ENCODE assay signal across 8 cellular contexts in the genomic region with DNA sequence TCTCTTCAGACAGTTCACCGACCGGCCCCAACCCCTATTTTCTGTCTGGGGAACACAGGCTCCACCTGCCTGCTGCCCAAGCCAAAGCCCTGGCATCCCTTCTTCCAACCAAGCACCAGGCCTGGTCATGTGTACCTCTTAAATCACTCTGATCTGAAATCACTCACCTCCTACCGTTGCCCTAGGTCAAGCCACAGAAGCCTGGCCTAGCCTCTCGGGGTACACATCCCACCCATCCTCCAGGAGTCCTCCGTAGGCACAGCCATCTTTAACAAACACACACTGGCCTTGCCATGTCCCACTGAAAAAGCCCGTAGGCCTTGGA.
DNase-seq lines count a peak whose midpoint lies in the region; ATAC-seq and TF ChIP-seq lines count a peak whose summit lies in the region.

No MANE protein-coding gene starts in this region.

- no peak overlapping the region for H3K4me3 ChIP-seq in CD8-positive, alpha-beta T cell (ENCODE audit: low read depth, low read length)

- H3K36me3 Mint-ChIP-seq in CD8-positive, alpha-beta T cell: no peaks in the 10 kb centered on the region
- H3K36me3 Mint-ChIP-seq in central memory CD8-positive, alpha-beta T cell (ENCODE audit: insufficient read depth): peaks cover 7% of the 10 kb centered on the region
- H3K36me3 Mint-ChIP-seq in nephron (ENCODE audit: low read depth): no peaks in the 10 kb centered on the region

- intact Hi-C loops in CD8-positive, alpha-beta T cell (cut with DNase I, micrococcal nuclease): loop anchor here (1.0 to 5.0 kb wide), 6 partner anchors 10 to 107 kb away; no protein-coding TSS in a partner anchor

- DNase-seq in CD8-positive, alpha-beta T cell: no peak
- no peak for DNase-seq in central memory CD8-positive, alpha-beta T cell (ENCODE audit: low spot score in 2 of 2)
- DNase-seq in pons (ENCODE audit: low spot score): no peak
- DNase-seq in omental fat pad (ENCODE audit: low spot score): no peak
- no peak for DNase-seq in NCI-H187 treated with DMSO at 0.1 percent for 48 hours (lab: John Stamatoyannopoulos, UW)
- DNase-seq in NCI-H128 (lab: John Stamatoyannopoulos, UW; ENCODE audit: unreplicated experiment): no peak

- no peak overlapping the region for H3K27ac ChIP-seq in CD8-positive, alpha-beta T cell (ENCODE audit: low read depth, low read length)

- ATAC-seq in CD8-positive, alpha-beta T cell: no peak
- peak; percentile 9 for ATAC-seq in HG03159 (IDR thresholded peaks at IDR 0.05; ENCODE audit: unreplicated experiment)
- ATAC-seq in central memory CD8-positive, alpha-beta T cell (replicated peaks; ENCODE audit: extremely low read depth, poor library complexity, severe bottlenecking): no peak
- ATAC-seq in omental fat pad (ENCODE audit: low FRiP score): no peak

- no peaks in the 10 kb centered on the region for H3K9me3 ChIP-seq in CD8-positive, alpha-beta T cell (ENCODE audit: low read length)

- peaks cover 13% of the 10 kb centered on the region for H3K4me1 ChIP-seq in CD8-positive, alpha-beta T cell (ENCODE audit: insufficient read depth, low read length)

- no peaks in the 10 kb centered on the region for H3K9me3 Mint-ChIP-seq in CD8-positive, alpha-beta T cell
- no peaks in the 10 kb centered on the region for H3K9me3 Mint-ChIP-seq in central memory CD8-positive, alpha-beta T cell
- H3K9me3 Mint-ChIP-seq in nephron: no peaks in the 10 kb centered on the region

- H3K4me1 Mint-ChIP-seq in CD8-positive, alpha-beta T cell (ENCODE audit: low read depth): peaks cover 22% of the 10 kb centered on the region
- H3K4me1 Mint-ChIP-seq in central memory CD8-positive, alpha-beta T cell: peaks cover 23% of the 10 kb centered on the region
- H3K4me1 Mint-ChIP-seq in nephron: peaks cover 61% of the 10 kb centered on the region

- peak overlapping the region; percentile 60 for H3K27ac Mint-ChIP-seq in CD8-positive, alpha-beta T cell
- H3K27ac Mint-ChIP-seq in central memory CD8-positive, alpha-beta T cell (ENCODE audit: low read depth): peak overlapping the region; percentile 85
- H3K27ac Mint-ChIP-seq in nephron: peak overlapping the region; percentile 92 to 95 (median 94)

- POLR2A ChIA-PET in CD8-positive, alpha-beta T cell (lab: Charles Lee): interaction anchor here (1.0 to 1.8 kb wide), 2 partner anchors 9 to 15 kb away, joined by 4 to 6 read pairs; no protein-coding TSS in a partner anchor

- no peaks in the 10 kb centered on the region for H3K36me3 ChIP-seq in CD8-positive, alpha-beta T cell (ENCODE audit: insufficient read depth, low read length)

- no peak overlapping the region for H3K4me3 Mint-ChIP-seq in CD8-positive, alpha-beta T cell
- no peak overlapping the region for H3K4me3 Mint-ChIP-seq in central memory CD8-positive, alpha-beta T cell
- peak overlapping the region; percentile 42 to 63 (median 43) for H3K4me3 Mint-ChIP-seq in nephron

- H3K27me3 ChIP-seq in CD8-positive, alpha-beta T cell (ENCODE audit: insufficient read depth, low read length): no peaks in the 10 kb centered on the region

- TF ChIP-seq CTCF in CD8-positive, alpha-beta T cell (IDR thresholded peaks at IDR 0.05): no peak
- TF ChIP-seq CTCF in nephron (IDR thresholded peaks at IDR 0.05; ENCODE audit: unreplicated experiment in 3 of 3) (no peak), omental fat pad (IDR thresholded peaks at IDR 0.05) (no peak)

- H3K27me3 Mint-ChIP-seq in CD8-positive, alpha-beta T cell (ENCODE audit: low read depth): no peaks in the 10 kb centered on the region
- H3K27me3 Mint-ChIP-seq in central memory CD8-positive, alpha-beta T cell: no peaks in the 10 kb centered on the region
- H3K27me3 Mint-ChIP-seq in nephron (ENCODE audit: low read depth): peaks cover 4% of the 10 kb centered on the region

- CTCF ChIA-PET in CD8-positive, alpha-beta T cell (lab: Charles Lee): interaction anchor here (0.6 to 2.6 kb wide), 8 partner anchors 26 to 123 kb away, joined by 3 to 25 read pairs (median 6); no protein-coding TSS in a partner anchor

Comparison
In these comparisons a context has a peak if more than half of its experiments do, and no peak if none do; other contexts are left out.
1. H3K4me3 Mint-ChIP-seq: peak in nephron (3 of 3); none in CD8-positive, alpha-beta T cell (single experiment) and central memory CD8-positive, alpha-beta T cell (single experiment).
2. Peak in every context shown above with its lines, with median percentiles within 50 percentile points of each other: H3K27ac Mint-ChIP-seq.